ENCODE assay signal across 1 cellular context in the genomic region with DNA sequence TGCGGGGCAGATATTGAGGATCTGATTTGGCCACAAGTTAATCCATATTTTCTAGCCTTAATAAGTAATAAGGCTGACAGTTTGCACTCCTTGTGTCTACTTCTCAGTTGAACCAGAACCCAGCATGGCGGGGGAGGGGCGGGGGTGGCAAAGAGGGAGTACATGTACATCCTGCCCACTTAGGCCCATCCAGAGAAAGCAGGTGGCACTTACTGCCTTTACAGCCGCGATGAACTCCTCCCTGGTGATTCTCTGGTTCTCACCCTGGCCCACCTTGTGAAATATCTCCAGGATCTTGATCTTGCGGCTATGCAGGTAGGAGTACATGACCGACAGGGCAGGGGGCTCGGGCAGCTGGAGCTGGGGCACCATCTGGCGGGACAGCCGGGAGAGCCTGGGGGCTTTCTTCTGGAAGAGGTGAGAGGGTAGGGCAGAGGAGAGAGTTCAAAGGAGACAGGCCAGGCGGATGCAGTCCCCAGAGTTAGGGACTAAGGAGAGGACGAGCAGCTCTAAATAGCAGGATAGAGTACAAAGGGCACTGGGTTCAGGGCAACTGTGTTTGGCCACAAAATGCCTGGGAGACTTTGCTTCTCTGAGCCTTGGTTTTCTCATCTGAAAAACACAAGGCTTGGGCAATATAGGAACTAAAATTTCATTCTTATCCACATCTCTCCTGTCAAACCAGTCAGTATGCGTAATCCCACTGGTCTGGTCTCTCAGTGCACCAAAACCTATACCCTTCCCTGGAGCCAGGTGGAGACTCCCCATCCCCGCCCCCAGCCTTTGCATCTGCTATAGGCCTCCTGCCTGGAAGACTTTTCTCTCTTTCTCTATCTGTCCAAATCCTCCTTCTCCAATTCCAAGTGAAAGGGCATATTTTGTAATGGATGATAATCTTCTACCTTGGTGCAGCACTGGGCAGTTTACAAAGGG.
A peak's percentile ranks its signal among the peaks of the same experiment; 100 is the strongest.
TF ChIP-seq lines count a peak whose summit lies in the region.

No MANE protein-coding gene starts in this region.

TF ChIP-seq in HepG2, 621 proteins besides CTCF, POLR2A, EP300 and RAD21 (continued from another document and continues in another):
- TF ChIP-seq, protein P1, sequence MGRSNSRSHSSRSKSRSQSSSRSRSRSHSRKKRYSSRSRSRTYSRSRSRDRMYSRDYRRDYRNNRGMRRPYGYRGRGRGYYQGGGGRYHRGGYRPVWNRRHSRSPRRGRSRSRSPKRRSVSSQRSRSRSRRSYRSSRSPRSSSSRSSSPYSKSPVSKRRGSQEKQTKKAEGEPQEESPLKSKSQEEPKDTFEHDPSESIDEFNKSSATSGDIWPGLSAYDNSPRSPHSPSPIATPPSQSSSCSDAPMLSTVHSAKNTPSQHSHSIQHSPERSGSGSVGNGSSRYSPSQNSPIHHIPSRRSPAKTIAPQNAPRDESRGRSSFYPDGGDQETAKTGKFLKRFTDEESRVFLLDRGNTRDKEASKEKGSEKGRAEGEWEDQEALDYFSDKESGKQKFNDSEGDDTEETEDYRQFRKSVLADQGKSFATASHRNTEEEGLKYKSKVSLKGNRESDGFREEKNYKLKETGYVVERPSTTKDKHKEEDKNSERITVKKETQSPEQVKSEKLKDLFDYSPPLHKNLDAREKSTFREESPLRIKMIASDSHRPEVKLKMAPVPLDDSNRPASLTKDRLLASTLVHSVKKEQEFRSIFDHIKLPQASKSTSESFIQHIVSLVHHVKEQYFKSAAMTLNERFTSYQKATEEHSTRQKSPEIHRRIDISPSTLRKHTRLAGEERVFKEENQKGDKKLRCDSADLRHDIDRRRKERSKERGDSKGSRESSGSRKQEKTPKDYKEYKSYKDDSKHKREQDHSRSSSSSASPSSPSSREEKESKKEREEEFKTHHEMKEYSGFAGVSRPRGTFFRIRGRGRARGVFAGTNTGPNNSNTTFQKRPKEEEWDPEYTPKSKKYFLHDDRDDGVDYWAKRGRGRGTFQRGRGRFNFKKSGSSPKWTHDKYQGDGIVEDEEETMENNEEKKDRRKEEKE (IDR thresholded peaks at IDR 0.05): no peak
- TF ChIP-seq ZNF776 (CRISPR knock-in tag; IDR thresholded peaks at IDR 0.05) (no peak), KDM3A (CRISPR knock-in tag; IDR thresholded peaks at IDR 0.05; ENCODE audit: low read depth) (no peak), ZNF782 (CRISPR knock-in tag; IDR thresholded peaks at IDR 0.05; ENCODE audit: borderline replicate concordance) (no peak), TGIF2 (CRISPR knock-in tag; IDR thresholded peaks at IDR 0.05) (no peak), ASH2L (IDR thresholded peaks at IDR 0.05; ENCODE audit: insufficient read length, low read depth, low read length) (peak; percentile 57), ZNF775 (CRISPR knock-in tag; IDR thresholded peaks at IDR 0.05; ENCODE audit: borderline replicate concordance) (no peak), ATF1 (CRISPR knock-in tag; IDR thresholded peaks at IDR 0.05) (no peak), ZNF605 (CRISPR knock-in tag; IDR thresholded peaks at IDR 0.05) (peak; percentile 56; the same call in 1 of the 2 replicates), MAF1 (CRISPR knock-in tag; IDR thresholded peaks at IDR 0.05; ENCODE audit: borderline replicate concordance) (no peak), PHF20 (CRISPR knock-in tag; IDR thresholded peaks at IDR 0.05) (no peak), HES4 (CRISPR knock-in tag; IDR thresholded peaks at IDR 0.05; ENCODE audit: borderline replicate concordance) (no peak), ZNF20 (CRISPR knock-in tag; IDR thresholded peaks at IDR 0.05) (no peak), ZBTB1 (CRISPR knock-in tag; IDR thresholded peaks at IDR 0.05; ENCODE audit: borderline replicate concordance) (no peak), NFATC3 (CRISPR knock-in tag; IDR thresholded peaks at IDR 0.05) (no peak), KDM6A (CRISPR knock-in tag; IDR thresholded peaks at IDR 0.05; ENCODE audit: low read depth) (0 out of 2 replicates have a peak, but pooled peaks have one; percentile 20), NONO (IDR thresholded peaks at IDR 0.05) (no peak), NONO (CRISPR knock-in tag; conservative IDR thresholded peaks at IDR 0.05) (no peak), ADNP (CRISPR knock-in tag; IDR thresholded peaks at IDR 0.05) (no peak), GABPA (IDR thresholded peaks at IDR 0.05; ENCODE audit: low read depth, low read length) (no peak), GABPA (CRISPR knock-in tag; IDR thresholded peaks at IDR 0.05; ENCODE audit: low read depth) (no peak), ZNF263 (CRISPR knock-in tag; IDR thresholded peaks at IDR 0.05) (no peak), SAP130 (CRISPR knock-in tag; IDR thresholded peaks at IDR 0.05; ENCODE audit: low read depth) (peak; percentile 60; the same call in 1 of the 2 replicates), ZNF761 (CRISPR knock-in tag; conservative IDR thresholded peaks at IDR 0.05) (no peak), PPARG (CRISPR knock-in tag; conservative IDR thresholded peaks at IDR 0.05) (peak; percentile 91), ZNF703 (CRISPR knock-in tag; IDR thresholded peaks at IDR 0.05; ENCODE audit: borderline replicate concordance) (no peak), NCOA1 (CRISPR knock-in tag; IDR thresholded peaks at IDR 0.05) (no peak), ZFP1 (CRISPR knock-in tag; IDR thresholded peaks at IDR 0.05) (no peak), TBX3 (IDR thresholded peaks at IDR 0.05; ENCODE audit: borderline replicate concordance) (no peak), RCOR2 (CRISPR knock-in tag; IDR thresholded peaks at IDR 0.05) (0 out of 2 replicates have a peak, but pooled peaks have one; percentile 20), KDM5A (IDR thresholded peaks at IDR 0.05; ENCODE audit: borderline replicate concordance, low read length) (no peak), NFIC (IDR thresholded peaks at IDR 0.05; ENCODE audit: low read length) (no peak), HOXA9 (CRISPR knock-in tag; IDR thresholded peaks at IDR 0.05; ENCODE audit: borderline replicate concordance) (no peak), RFX3 (CRISPR knock-in tag; IDR thresholded peaks at IDR 0.05) (no peak), ZNF816 (CRISPR knock-in tag; IDR thresholded peaks at IDR 0.05; ENCODE audit: borderline replicate concordance) (no peak), IRX3 (CRISPR knock-in tag; IDR thresholded peaks at IDR 0.05; ENCODE audit: borderline replicate concordance, low read depth) (no peak), ZNF557 (CRISPR knock-in tag; IDR thresholded peaks at IDR 0.05) (no peak), ERF (CRISPR knock-in tag; IDR thresholded peaks at IDR 0.05) (peak; percentile 21; the same call in 1 of the 2 replicates), FIP1L1 (IDR thresholded peaks at IDR 0.05; ENCODE audit: borderline replicate concordance, insufficient read depth, low read depth, low read length) (no peak), HNF4A (CRISPR knock-in tag; IDR thresholded peaks at IDR 0.05) (peak; percentile 90)
- TF ChIP-seq, protein P2, sequence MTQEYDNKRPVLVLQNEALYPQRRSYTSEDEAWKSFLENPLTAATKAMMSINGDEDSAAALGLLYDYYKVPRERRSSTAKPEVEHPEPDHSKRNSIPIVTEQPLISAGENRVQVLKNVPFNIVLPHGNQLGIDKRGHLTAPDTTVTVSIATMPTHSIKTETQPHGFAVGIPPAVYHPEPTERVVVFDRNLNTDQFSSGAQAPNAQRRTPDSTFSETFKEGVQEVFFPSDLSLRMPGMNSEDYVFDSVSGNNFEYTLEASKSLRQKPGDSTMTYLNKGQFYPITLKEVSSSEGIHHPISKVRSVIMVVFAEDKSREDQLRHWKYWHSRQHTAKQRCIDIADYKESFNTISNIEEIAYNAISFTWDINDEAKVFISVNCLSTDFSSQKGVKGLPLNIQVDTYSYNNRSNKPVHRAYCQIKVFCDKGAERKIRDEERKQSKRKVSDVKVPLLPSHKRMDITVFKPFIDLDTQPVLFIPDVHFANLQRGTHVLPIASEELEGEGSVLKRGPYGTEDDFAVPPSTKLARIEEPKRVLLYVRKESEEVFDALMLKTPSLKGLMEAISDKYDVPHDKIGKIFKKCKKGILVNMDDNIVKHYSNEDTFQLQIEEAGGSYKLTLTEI (CRISPR knock-in tag; conservative IDR thresholded peaks at IDR 0.05): no peak
- TF ChIP-seq, protein P3, sequence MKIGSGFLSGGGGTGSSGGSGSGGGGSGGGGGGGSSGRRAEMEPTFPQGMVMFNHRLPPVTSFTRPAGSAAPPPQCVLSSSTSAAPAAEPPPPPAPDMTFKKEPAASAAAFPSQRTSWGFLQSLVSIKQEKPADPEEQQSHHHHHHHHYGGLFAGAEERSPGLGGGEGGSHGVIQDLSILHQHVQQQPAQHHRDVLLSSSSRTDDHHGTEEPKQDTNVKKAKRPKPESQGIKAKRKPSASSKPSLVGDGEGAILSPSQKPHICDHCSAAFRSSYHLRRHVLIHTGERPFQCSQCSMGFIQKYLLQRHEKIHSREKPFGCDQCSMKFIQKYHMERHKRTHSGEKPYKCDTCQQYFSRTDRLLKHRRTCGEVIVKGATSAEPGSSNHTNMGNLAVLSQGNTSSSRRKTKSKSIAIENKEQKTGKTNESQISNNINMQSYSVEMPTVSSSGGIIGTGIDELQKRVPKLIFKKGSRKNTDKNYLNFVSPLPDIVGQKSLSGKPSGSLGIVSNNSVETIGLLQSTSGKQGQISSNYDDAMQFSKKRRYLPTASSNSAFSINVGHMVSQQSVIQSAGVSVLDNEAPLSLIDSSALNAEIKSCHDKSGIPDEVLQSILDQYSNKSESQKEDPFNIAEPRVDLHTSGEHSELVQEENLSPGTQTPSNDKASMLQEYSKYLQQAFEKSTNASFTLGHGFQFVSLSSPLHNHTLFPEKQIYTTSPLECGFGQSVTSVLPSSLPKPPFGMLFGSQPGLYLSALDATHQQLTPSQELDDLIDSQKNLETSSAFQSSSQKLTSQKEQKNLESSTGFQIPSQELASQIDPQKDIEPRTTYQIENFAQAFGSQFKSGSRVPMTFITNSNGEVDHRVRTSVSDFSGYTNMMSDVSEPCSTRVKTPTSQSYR (CRISPR knock-in tag; IDR thresholded peaks at IDR 0.05; ENCODE audit: borderline replicate concordance): peak; percentile 72; the same call in 1 of the 2 replicates
- TF ChIP-seq, protein P4, sequence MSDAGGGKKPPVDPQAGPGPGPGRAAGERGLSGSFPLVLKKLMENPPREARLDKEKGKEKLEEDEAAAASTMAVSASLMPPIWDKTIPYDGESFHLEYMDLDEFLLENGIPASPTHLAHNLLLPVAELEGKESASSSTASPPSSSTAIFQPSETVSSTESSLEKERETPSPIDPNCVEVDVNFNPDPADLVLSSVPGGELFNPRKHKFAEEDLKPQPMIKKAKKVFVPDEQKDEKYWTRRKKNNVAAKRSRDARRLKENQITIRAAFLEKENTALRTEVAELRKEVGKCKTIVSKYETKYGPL (CRISPR knock-in tag; IDR thresholded peaks at IDR 0.05): no peak
- TF ChIP-seq, protein P5, sequence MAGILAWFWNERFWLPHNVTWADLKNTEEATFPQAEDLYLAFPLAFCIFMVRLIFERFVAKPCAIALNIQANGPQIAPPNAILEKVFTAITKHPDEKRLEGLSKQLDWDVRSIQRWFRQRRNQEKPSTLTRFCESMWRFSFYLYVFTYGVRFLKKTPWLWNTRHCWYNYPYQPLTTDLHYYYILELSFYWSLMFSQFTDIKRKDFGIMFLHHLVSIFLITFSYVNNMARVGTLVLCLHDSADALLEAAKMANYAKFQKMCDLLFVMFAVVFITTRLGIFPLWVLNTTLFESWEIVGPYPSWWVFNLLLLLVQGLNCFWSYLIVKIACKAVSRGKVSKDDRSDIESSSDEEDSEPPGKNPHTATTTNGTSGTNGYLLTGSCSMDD (CRISPR knock-in tag; IDR thresholded peaks at IDR 0.05): no peak
- TF ChIP-seq, protein P6, sequence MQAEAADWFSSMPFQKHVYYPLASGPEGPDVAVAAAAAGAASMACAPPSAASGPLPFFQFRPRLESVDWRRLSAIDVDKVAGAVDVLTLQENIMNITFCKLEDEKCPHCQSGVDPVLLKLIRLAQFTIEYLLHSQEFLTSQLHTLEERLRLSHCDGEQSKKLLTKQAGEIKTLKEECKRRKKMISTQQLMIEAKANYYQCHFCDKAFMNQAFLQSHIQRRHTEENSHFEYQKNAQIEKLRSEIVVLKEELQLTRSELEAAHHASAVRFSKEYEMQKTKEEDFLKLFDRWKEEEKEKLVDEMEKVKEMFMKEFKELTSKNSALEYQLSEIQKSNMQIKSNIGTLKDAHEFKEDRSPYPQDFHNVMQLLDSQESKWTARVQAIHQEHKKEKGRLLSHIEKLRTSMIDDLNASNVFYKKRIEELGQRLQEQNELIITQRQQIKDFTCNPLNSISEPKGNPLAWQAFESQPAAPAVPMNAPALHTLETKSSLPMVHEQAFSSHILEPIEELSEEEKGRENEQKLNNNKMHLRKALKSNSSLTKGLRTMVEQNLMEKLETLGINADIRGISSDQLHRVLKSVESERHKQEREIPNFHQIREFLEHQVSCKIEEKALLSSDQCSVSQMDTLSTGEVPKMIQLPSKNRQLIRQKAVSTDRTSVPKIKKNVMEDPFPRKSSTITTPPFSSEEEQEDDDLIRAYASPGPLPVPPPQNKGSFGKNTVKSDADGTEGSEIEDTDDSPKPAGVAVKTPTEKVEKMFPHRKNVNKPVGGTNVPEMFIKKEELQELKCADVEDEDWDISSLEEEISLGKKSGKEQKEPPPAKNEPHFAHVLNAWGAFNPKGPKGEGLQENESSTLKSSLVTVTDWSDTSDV (CRISPR knock-in tag; IDR thresholded peaks at IDR 0.05): no peak
- TF ChIP-seq, protein P7, sequence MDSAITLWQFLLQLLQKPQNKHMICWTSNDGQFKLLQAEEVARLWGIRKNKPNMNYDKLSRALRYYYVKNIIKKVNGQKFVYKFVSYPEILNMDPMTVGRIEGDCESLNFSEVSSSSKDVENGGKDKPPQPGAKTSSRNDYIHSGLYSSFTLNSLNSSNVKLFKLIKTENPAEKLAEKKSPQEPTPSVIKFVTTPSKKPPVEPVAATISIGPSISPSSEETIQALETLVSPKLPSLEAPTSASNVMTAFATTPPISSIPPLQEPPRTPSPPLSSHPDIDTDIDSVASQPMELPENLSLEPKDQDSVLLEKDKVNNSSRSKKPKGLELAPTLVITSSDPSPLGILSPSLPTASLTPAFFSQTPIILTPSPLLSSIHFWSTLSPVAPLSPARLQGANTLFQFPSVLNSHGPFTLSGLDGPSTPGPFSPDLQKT (CRISPR knock-in tag; IDR thresholded peaks at IDR 0.05; ENCODE audit: borderline replicate concordance): no peak
- TF ChIP-seq, protein P8, sequence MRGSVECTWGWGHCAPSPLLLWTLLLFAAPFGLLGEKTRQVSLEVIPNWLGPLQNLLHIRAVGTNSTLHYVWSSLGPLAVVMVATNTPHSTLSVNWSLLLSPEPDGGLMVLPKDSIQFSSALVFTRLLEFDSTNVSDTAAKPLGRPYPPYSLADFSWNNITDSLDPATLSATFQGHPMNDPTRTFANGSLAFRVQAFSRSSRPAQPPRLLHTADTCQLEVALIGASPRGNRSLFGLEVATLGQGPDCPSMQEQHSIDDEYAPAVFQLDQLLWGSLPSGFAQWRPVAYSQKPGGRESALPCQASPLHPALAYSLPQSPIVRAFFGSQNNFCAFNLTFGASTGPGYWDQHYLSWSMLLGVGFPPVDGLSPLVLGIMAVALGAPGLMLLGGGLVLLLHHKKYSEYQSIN (CRISPR knock-in tag; IDR thresholded peaks at IDR 0.05; ENCODE audit: borderline replicate concordance): no peak
